ENCODE assay signal across 8 cellular contexts in the genomic region with DNA sequence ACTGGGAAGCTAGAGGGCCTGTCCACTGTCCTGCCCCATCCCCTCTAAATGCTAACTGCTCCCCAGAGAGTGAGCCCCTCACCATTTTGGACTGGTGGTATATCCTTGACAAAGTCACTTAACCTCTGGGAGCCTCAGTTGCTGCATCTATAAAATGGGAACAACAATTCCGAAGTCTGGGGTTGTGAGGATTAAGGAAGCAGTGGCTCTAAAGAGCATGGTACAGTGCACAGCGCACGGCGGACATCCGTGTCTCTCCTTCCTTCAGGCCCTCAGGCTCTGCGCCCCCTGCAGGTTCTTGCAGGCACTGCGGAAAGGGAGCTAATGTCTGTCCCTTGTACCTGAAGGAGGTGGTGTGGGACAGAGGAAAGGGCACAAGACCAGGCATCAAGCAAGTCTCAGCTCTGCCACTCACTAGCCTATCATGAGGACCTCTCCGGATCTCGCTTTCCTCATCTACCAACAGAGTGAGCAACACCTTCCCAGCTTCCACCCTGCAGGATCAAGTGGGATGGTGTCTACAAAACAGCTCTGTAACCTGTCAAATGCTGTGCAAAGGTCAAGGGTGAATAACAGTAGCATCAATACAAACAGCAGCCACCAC. TPM values are rescaled to one million over a fixed set of nuclear protein-coding genes. Genes with fewer than 3 reads are reported as not detected.
DNase-seq lines count a peak whose midpoint lies in the region; ATAC-seq and TF ChIP-seq lines count a peak whose summit lies in the region.

No MANE protein-coding gene starts in this region.

- ATAC-seq in GM21619 (IDR thresholded peaks at IDR 0.05; ENCODE audit: unreplicated experiment), result no peak
- no peak for ATAC-seq in HG03196 (IDR thresholded peaks at IDR 0.05; ENCODE audit: unreplicated experiment)

- no peaks in the 10 kb centered on the region for H3K27me3 ChIP-seq in ascending aorta

- peaks cover 13% of the 10 kb centered on the region for H3K4me1 Mint-ChIP-seq in T-helper 2 cell treated with Interferon-gamma antibody and Interleukin-4, amounts not matched to agents 5 μg/mL and 100 μg/mL, for 36 hours (ENCODE audit: low read depth)
- peaks cover 6 to 22% of the 10 kb centered on the region in 2 donors for H3K4me1 Mint-ChIP-seq in immature natural killer cell

- intact Hi-C loops in ascending aorta (cut with DNase I), result loop anchor here (2.0 kb wide), 1 partner anchor 15 kb away; no protein-coding TSS in a partner anchor

- H3K9me3 ChIP-seq in ascending aorta, result no peaks in the 10 kb centered on the region

- peak; percentile 82 to 93 (median 87) for TF ChIP-seq CTCF in ascending aorta (IDR thresholded peaks at IDR 0.05)

- peak overlapping the region; percentile 72 to 98 for H3K27ac ChIP-seq in ascending aorta

- peaks cover 39 to 59% of the 10 kb centered on the region in 2 donors for H3K36me3 ChIP-seq in ascending aorta

- H3K9me3 Mint-ChIP-seq in T-helper 2 cell treated with Interferon-gamma antibody and Interleukin-4, amounts not matched to agents 5 μg/mL and 100 μg/mL, for 36 hours, result no peaks in the 10 kb centered on the region
- H3K9me3 Mint-ChIP-seq in immature natural killer cell, result no peaks in the 10 kb centered on the region

- no peak overlapping the region for H3K4me3 ChIP-seq in ascending aorta

- DNase-seq in D341Med (ENCODE audit: low spot score) (peak; percentile 80), HT-29 (ENCODE audit: low spot score) (peak; percentile 76), ascending aorta (ENCODE audit: low spot score in 2 of 2) (peak in 1 of 2 donors; percentile 93), immature natural killer cell (peak; percentile 53 to 61 (median 59))
- peak; percentile 63 for DNase-seq in T-helper 2 cell treated with Interferon-gamma antibody and Interleukin-4, amounts not matched to agents 5 μg/mL and 100 μg/mL, for 36 hours (ENCODE audit: low spot score)
- peak; percentile 85 to 87 for DNase-seq in stimulated activated CD4-positive, alpha-beta T cell treated with anti-CD3 and anti-CD28 coated beads, Interleukin-2, amount 100 ng/mL, for 48 hours

- H3K4me1 ChIP-seq in ascending aorta, result peaks cover 21 to 42% of the 10 kb centered on the region in 2 donors

- no peak overlapping the region for H3K4me3 Mint-ChIP-seq in T-helper 2 cell treated with Interferon-gamma antibody and Interleukin-4, amounts not matched to agents 5 μg/mL and 100 μg/mL, for 36 hours
- H3K4me3 Mint-ChIP-seq in immature natural killer cell, result no peak overlapping the region

- peaks cover 28% of the 10 kb centered on the region for H3K36me3 Mint-ChIP-seq in T-helper 2 cell treated with Interferon-gamma antibody and Interleukin-4, amounts not matched to agents 5 μg/mL and 100 μg/mL, for 36 hours (ENCODE audit: low read depth)
- H3K36me3 Mint-ChIP-seq in immature natural killer cell, result peaks cover 23 to 47% (median 30%) of the 10 kb centered on the region in 3 donors

- H3K27ac Mint-ChIP-seq in T-helper 2 cell treated with Interferon-gamma antibody and Interleukin-4, amounts not matched to agents 5 μg/mL and 100 μg/mL, for 36 hours, result no peak overlapping the region
- H3K27ac Mint-ChIP-seq in immature natural killer cell, result peak overlapping the region in 1 of 6 donors; percentile 14

- no peaks in the 10 kb centered on the region for H3K27me3 Mint-ChIP-seq in T-helper 2 cell treated with Interferon-gamma antibody and Interleukin-4, amounts not matched to agents 5 μg/mL and 100 μg/mL, for 36 hours (ENCODE audit: low read depth)
- H3K27me3 Mint-ChIP-seq in immature natural killer cell (ENCODE audit: low read depth in 3 of 3), result peaks cover 0 to 1% (median 0%) of the 10 kb centered on the region in 3 donors

RNA-seq across cellular contexts. Expression of a gene that starts 20.1 kb away (rescaled TPM):
- total RNA-seq in HT-29 (2014; rRNA removed; shearing (Covaris generic)), result 71.6 and 77.6 TPM in 2 replicates
- total RNA-seq in ascending aorta, result 336 TPM
- polyA plus RNA-seq in immature natural killer cell, result 10 to 100 TPM in 1 of 3 donors, 1 to 10 TPM in 2; 3.3 to 24.7 (median 4.3) TPM
